Comparison of ENCODE assay signal across 8 cellular contexts in the genomic region with DNA sequence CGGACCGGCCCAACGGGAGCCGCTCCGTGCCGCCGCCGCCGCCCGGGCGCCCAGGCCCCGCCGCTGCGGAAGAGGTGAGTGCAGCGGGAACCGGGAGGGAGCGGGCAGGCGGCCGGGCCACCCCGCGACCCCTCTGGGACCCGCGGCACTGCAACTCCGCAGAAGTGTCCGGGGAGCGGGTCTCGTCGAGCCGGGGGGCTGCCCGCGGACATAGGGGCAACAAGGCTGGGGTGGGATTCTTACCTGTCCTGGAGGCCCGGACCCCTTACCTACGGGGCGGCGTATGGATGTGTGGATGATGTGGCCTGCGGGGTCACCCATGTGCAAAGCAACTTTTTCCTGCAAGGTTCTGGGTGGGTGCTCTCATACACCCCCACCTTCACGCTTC. TPM values are rescaled to one million over a fixed set of nuclear protein-coding genes. Genes with fewer than 3 reads are reported as not detected.
DNase-seq lines count a peak whose midpoint lies in the region; ATAC-seq and TF ChIP-seq lines count a peak whose summit lies in the region.

No MANE protein-coding gene starts in this region.

- DNase-seq in choroid plexus epithelial cell (ENCODE audit: low read depth) (no peak), left colon (no peak), DMS114 treated with DMSO at 0.1 percent for 48 hours (lab: John Stamatoyannopoulos, UW; ENCODE audit: unreplicated experiment) (no peak), DMS53 treated with DMSO at 0.1 percent for 48 hours (lab: John Stamatoyannopoulos, UW; ENCODE audit: unreplicated experiment) (no peak)

- no peak for TF ChIP-seq CTCF in 22Rv1 (IDR thresholded peaks at IDR 0.05)
- no peak for TF ChIP-seq CTCF in choroid plexus epithelial cell (conservative IDR thresholded peaks at IDR 0.05; ENCODE audit: low read depth, low read length)

- ATAC-seq in GM18907 (IDR thresholded peaks at IDR 0.05; ENCODE audit: unreplicated experiment) (no peak), left colon (no peak)

- intact Hi-C loops in left colon (cut with DNase I, micrococcal nuclease) = no loop called here

- H3K27ac ChIP-seq in 22Rv1 = peak overlapping the region; percentile 57
- H3K27ac ChIP-seq in HUES6 (ENCODE audit: low read depth, low read length) = no peak overlapping the region
- H3K27ac ChIP-seq in muscle layer of duodenum (ENCODE audit: low read length) = peak overlapping the region; percentile 63

- peaks cover 41% of the 10 kb centered on the region for H3K27me3 ChIP-seq in HUES6 (ENCODE audit: control insufficient read depth, insufficient read depth, low read length)
- H3K27me3 ChIP-seq in muscle layer of duodenum (ENCODE audit: low read depth, low read length) = peaks cover 5% of the 10 kb centered on the region

- H3K4me1 ChIP-seq in HUES6 (ENCODE audit: control insufficient read depth, insufficient read depth, low read length) (peaks cover 66% of the 10 kb centered on the region), muscle layer of duodenum (ENCODE audit: control insufficient read depth in 1 of 2, insufficient read depth in 2 of 2, low read length in 2 of 2) (peaks cover 3 to 25% of the 10 kb centered on the region in 2 donors)

- H3K4me3 ChIP-seq in HUES6 (ENCODE audit: low read depth, low read length) (peak overlapping the region; percentile 75), choroid plexus epithelial cell (ENCODE audit: low read depth, low read length) (peak overlapping the region; percentile 44), muscle layer of duodenum (ENCODE audit: low read depth in 1 of 2, low read length in 2 of 2) (peak overlapping the region; percentile 52 to 63)

- peak overlapping the region; percentile 64 for H3K9ac ChIP-seq in HUES6 (ENCODE audit: low read length)

- H3K9me3 ChIP-seq in HUES6 (ENCODE audit: control insufficient read depth, insufficient read depth, low read depth, low read length) (no peaks in the 10 kb centered on the region), muscle layer of duodenum (ENCODE audit: control insufficient read depth in 1 of 2, low read length in 2 of 2) (no peaks in the 10 kb centered on the region)

- H3K36me3 ChIP-seq in HUES6 (ENCODE audit: control insufficient read depth, insufficient read depth, low read length) (peaks cover 4% of the 10 kb centered on the region; the same call in 1 of the 2 replicates), muscle layer of duodenum (ENCODE audit: control insufficient read depth in 1 of 2, insufficient read depth in 2 of 2, low read length in 2 of 2) (no peaks in the 10 kb centered on the region)

RNA-seq across cellular contexts. Expression of gene SEMA3F, which starts 0.4 kb away (rescaled TPM):
- 10 to 100 TPM; 11.5 to 12.1 TPM for total RNA-seq in left colon

RNA-seq across cellular contexts. Expression of gene GNAT1, which starts 35.9 kb away (rescaled TPM):
- total RNA-seq in left colon = not detected

RNA-seq across cellular contexts. Expression of gene SLC38A3, which starts 49.6 kb away (rescaled TPM):
- not detected for total RNA-seq in left colon
